11 cellular contexts compared by ENCODE assay signal in the genomic region with DNA sequence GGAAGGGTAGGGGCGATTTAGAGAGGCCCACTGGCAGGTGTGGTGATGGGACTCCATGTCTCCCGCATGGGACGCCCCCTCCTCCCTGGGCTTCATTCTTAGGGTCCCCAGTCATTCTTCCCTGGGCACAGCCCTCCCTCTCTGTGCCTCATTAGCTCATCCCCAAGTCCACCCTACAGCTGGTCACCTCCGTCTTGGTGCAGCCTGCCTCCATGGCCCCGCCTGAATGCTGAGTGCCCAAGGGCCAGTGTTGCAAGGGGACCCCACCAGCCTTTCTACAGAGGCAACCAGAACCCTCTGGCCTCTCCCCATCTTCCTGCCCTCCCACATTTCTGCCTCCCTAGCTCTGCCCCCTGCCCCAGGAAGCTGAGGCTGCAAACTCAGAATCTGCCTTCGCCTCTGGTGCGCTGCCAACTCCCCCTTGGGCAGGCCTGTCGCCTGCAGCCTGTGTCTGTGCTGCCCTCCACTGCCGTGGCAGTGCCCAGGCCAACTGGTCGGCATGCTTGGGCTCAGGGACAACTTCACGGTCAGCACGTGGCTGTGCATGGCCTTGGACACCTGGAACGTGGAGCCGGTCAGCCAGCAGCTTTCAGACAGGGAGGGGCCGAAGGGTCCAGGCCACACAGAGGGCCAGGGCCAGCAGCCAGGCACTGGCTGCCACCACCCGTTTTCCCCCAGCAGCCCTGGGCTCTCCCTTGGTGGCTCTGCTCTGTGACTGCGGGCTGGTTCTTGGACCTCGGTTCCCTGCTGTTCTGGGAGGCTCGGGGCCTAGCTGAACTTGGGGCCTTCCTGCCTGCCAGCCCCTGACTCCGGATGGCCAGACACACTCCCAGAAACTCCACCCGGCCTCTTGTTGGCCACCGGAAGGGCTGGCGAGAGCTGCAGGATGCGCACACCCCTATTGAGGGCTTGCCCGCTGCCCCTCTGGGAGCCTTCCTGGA. TPM values are rescaled to one million over a fixed set of nuclear protein-coding genes. Genes with fewer than 3 reads are reported as not detected.
DNase-seq lines count a peak whose midpoint lies in the region; ATAC-seq, FAIRE-seq and TF ChIP-seq lines count a peak whose summit lies in the region.
"Had no signal": no experiment of that assay in that cellular context is flagged by ENCODE, and none has a peak within 500 bp of the region (broad histone marks: within the 10 kb centered on the region; RNA-seq: fewer than 3 reads in every experiment).

No MANE protein-coding gene starts in this region.

- H4K20me1 ChIP-seq in BLaER1 treated with 17β-estradiol and CSF1 and Interleukin-3, amounts not matched to agents 10 nM and 100 nM = no peaks in the 10 kb centered on the region; a peak in 1 of 22 replicates

- POLR2A ChIA-PET in naive thymus-derived CD4-positive, alpha-beta T cell (lab: Charles Lee) = interaction anchor here (0.5 to 1.4 kb wide), 3 partner anchors 9 to 871 kb away, joined by 3 to 4 read pairs (median 3); no protein-coding TSS in a partner anchor

- peak; percentile 41 to 82 (median 70) for ATAC-seq in psoas muscle
- ATAC-seq in naive thymus-derived CD4-positive, alpha-beta T cell = no peak

- H3K36me3 Mint-ChIP-seq in naive thymus-derived CD4-positive, alpha-beta T cell = no peaks in the 10 kb centered on the region

- intact Hi-C loops in adrenal gland (cut with DNase I) = no loop called here
- intact Hi-C loops in kidney (cut with DNase I) = no loop called here
- intact Hi-C loops in psoas muscle (cut with DNase I) = no loop called here
- intact Hi-C loops in naive thymus-derived CD4-positive, alpha-beta T cell (cut with micrococcal nuclease) = no loop called here

- peak overlapping the region in 5 of 10 donors; percentile 41 to 81 (median 79) for H3K4me3 Mint-ChIP-seq in naive thymus-derived CD4-positive, alpha-beta T cell

- no peaks in the 10 kb centered on the region for H3K36me3 ChIP-seq in BLaER1 treated with 17β-estradiol and CSF1 and Interleukin-3, amounts not matched to agents 10 nM and 100 nM
- H3K36me3 ChIP-seq in adrenal gland (replicated peaks in 1 of 2) (no peaks in the 10 kb centered on the region), kidney (ENCODE audit: control insufficient read depth in 1 of 2, insufficient read depth in 2 of 2, low read length in 2 of 2) (no peaks in the 10 kb centered on the region), psoas muscle (ENCODE audit: insufficient read depth in 1 of 2, low read depth in 1 of 2) (no peaks in the 10 kb centered on the region)
- no peaks in the 10 kb centered on the region for H3K36me3 ChIP-seq in naive thymus-derived CD4-positive, alpha-beta T cell (ENCODE audit: control insufficient read depth in 2 of 3, insufficient read depth in 3 of 3, low read length in 3 of 3)

- DNase-seq in adrenal gland (peak; percentile 43 to 72 (median 59)), kidney (no peak), psoas muscle (peak in 1 of 2 donors; percentile 45), NCI-H1105 (lab: John Stamatoyannopoulos, UW) (no peak), T-helper 9 cell (no peak)
- no peak for DNase-seq in stimulated activated naive CD4-positive, alpha-beta T cell treated with Interleukin-2 at 50 U/mL for 16 hours (lab: John Stamatoyannopoulos, UW)
- DNase-seq in naive thymus-derived CD4-positive, alpha-beta T cell = no peak
- DNase-seq: NCI-H187 treated with DMSO at 0.1 percent for 48 hours had no signal

- peak in 1 of 6 experiments; percentile 9 for TF ChIP-seq CTCF in adrenal gland (IDR thresholded peaks at IDR 0.05)
- no peak for TF ChIP-seq CTCF in kidney (IDR thresholded peaks at IDR 0.05; ENCODE audit: borderline replicate concordance, extremely low read depth, insufficient read depth)
- TF ChIP-seq CTCF in psoas muscle (IDR thresholded peaks at IDR 0.05) = no peak

- no peaks in the 10 kb centered on the region for H3K9me3 ChIP-seq in BLaER1 treated with 17β-estradiol and CSF1 and Interleukin-3, amounts not matched to agents 10 nM and 100 nM (replicated peaks in 1 of 11)
- no peaks in the 10 kb centered on the region for H3K9me3 ChIP-seq in adrenal gland (replicated peaks in 1 of 3)
- no peaks in the 10 kb centered on the region for H3K9me3 ChIP-seq in kidney (ENCODE audit: control insufficient read depth in 1 of 2, low read length in 2 of 2)
- H3K9me3 ChIP-seq in psoas muscle = no peaks in the 10 kb centered on the region
- no peaks in the 10 kb centered on the region for H3K9me3 ChIP-seq in naive thymus-derived CD4-positive, alpha-beta T cell (ENCODE audit: control insufficient read depth in 2 of 3, low read length in 3 of 3)

- no peak overlapping the region for H3K27ac Mint-ChIP-seq in naive thymus-derived CD4-positive, alpha-beta T cell

- peaks cover 42 to 92% (median 76%) of the 10 kb centered on the region in 10 experiments for H3K4me1 ChIP-seq in BLaER1 treated with 17β-estradiol and CSF1 and Interleukin-3, amounts not matched to agents 10 nM and 100 nM
- peaks cover 26 to 35% of the 10 kb centered on the region in 2 donors for H3K4me1 ChIP-seq in adrenal gland (replicated peaks in 1 of 2)
- peaks cover 30 to 32% of the 10 kb centered on the region in 2 donors for H3K4me1 ChIP-seq in kidney (ENCODE audit: control insufficient read depth in 1 of 2, insufficient read depth in 1 of 2, low read depth in 1 of 2, low read length in 2 of 2)
- peaks cover 13% of the 10 kb centered on the region for H3K4me1 ChIP-seq in psoas muscle
- H3K4me1 ChIP-seq in naive thymus-derived CD4-positive, alpha-beta T cell (ENCODE audit: control insufficient read depth in 2 of 2, insufficient read depth in 2 of 2, low read length in 2 of 2) = peaks cover 0 to 15% of the 10 kb centered on the region in 2 donors

- peak overlapping the region; percentile 81 to 99 (median 96) for H3K4me2 ChIP-seq in BLaER1 treated with 17β-estradiol and CSF1 and Interleukin-3, amounts not matched to agents 10 nM and 100 nM

- CTCF ChIA-PET in naive thymus-derived CD4-positive, alpha-beta T cell (lab: Charles Lee) = interaction anchor here (1.1 to 1.6 kb wide), 4 partner anchors 24 to 72 kb away, joined by 3 to 4 read pairs (median 4); no protein-coding TSS in a partner anchor

- 42 to 60% (median 49%) methylated on average over 5 to 25 of the region's 25 CpGs for WGBS in adrenal gland, 4 donors
- 14 to 30% (median 27%) methylated on average over 24 to 25 of the region's 25 CpGs for WGBS in psoas muscle, 3 donors

- H3K4me1 Mint-ChIP-seq in naive thymus-derived CD4-positive, alpha-beta T cell = peaks cover 7 to 28% (median 13%) of the 10 kb centered on the region in 7 donors

- H3K27ac ChIP-seq in BLaER1 treated with 17β-estradiol and CSF1 and Interleukin-3, amounts not matched to agents 10 nM and 100 nM = peak overlapping the region in 9 of 11 experiments; percentile 56 to 79 (median 71); a peak in 17 of 22 replicates
- H3K27ac ChIP-seq in adrenal gland = peak overlapping the region in 4 of 5 donors; percentile 61 to 89 (median 80)
- H3K27ac ChIP-seq in kidney (ENCODE audit: low read depth in 2 of 2, low read length in 2 of 2) = peak overlapping the region; percentile 82 to 87
- no peak overlapping the region for H3K27ac ChIP-seq in psoas muscle
- no peak overlapping the region for H3K27ac ChIP-seq in naive thymus-derived CD4-positive, alpha-beta T cell (ENCODE audit: low read depth, low read length)

- TF ChIP-seq POLR2A in adrenal gland (IDR thresholded peaks at IDR 0.05) = no peak

- peaks cover 0 to 6% (median 0%) of the 10 kb centered on the region in 5 donors for H3K27me3 Mint-ChIP-seq in naive thymus-derived CD4-positive, alpha-beta T cell
- H3K27me3 Mint-ChIP-seq: activated CD4-positive, alpha-beta T cell treated with anti-CD3 and anti-CD28 coated beads for 36 hours had no signal

- no peak overlapping the region for H3K4me3 ChIP-seq in BLaER1 treated with 17β-estradiol and CSF1 and Interleukin-3, amounts not matched to agents 10 nM and 100 nM
- H3K4me3 ChIP-seq in adrenal gland (no peak overlapping the region), kidney (ENCODE audit: low read length in 2 of 2) (peak overlapping the region in 1 of 2 donors; percentile 49), psoas muscle (no peak overlapping the region)
- no peak overlapping the region for H3K4me3 ChIP-seq in naive thymus-derived CD4-positive, alpha-beta T cell (ENCODE audit: low read length)

- no peak for FAIRE-seq in kidney (lab: Jason Lieb, UNC)
- FAIRE-seq: endometrium had no signal

- peak overlapping the region in 8 of 11 experiments; percentile 48 to 78 (median 66); a peak in 13 of 22 replicates for H3K9ac ChIP-seq in BLaER1 treated with 17β-estradiol and CSF1 and Interleukin-3, amounts not matched to agents 10 nM and 100 nM
- H3K9ac ChIP-seq in kidney (ENCODE audit: low read length in 2 of 2) = peak overlapping the region in 1 of 2 donors; percentile 55

- H3K27me3 ChIP-seq in BLaER1 treated with 17β-estradiol and CSF1 and Interleukin-3, amounts not matched to agents 10 nM and 100 nM = no peaks in the 10 kb centered on the region
- H3K27me3 ChIP-seq in adrenal gland (no peaks in the 10 kb centered on the region), psoas muscle (ENCODE audit: insufficient read depth in 3 of 3, low read length in 2 of 3) (peaks cover 0 to 2% (median 0%) of the 10 kb centered on the region in 3 donors)
- H3K27me3 ChIP-seq in naive thymus-derived CD4-positive, alpha-beta T cell (ENCODE audit: control insufficient read depth in 2 of 2, insufficient read depth in 2 of 2, low read length in 2 of 2) = no peaks in the 10 kb centered on the region

- no peaks in the 10 kb centered on the region for H3K9me3 Mint-ChIP-seq in naive thymus-derived CD4-positive, alpha-beta T cell

RNA-seq across cellular contexts. Expression of gene PPP1R13B, which starts 33.9 kb away (rescaled TPM):
- total RNA-seq in adrenal gland (10 to 100 TPM in 7 of 8 donors, 1 to 10 TPM in 1; 9.6 to 42.4 (median 22.6) TPM), kidney (69.4 TPM), psoas muscle (10 to 100 TPM; 12.8 to 17.9 (median 15.4) TPM)
- polyA plus RNA-seq in adrenal gland (10 to 100 TPM; 14.6 to 24.8 (median 17.0) TPM), kidney (ENCODE audit: insufficient read depth, low read depth, low replicate concordance) (15.1 TPM), psoas muscle (10 to 100 TPM in 1 of 3 donors, 1 to 10 TPM in 2; 4.7 to 13.3 (median 5.2) TPM)
- total RNA-seq in naive thymus-derived CD4-positive, alpha-beta T cell = 10 to 100 TPM; 10.8 to 26.8 (median 17.7) TPM
- polyA plus RNA-seq in naive thymus-derived CD4-positive, alpha-beta T cell = 1 to 10 TPM; 3.3 to 3.9 TPM

RNA-seq across cellular contexts. Expression of gene TDRD9, which starts 47.0 kb away (rescaled TPM):
- total RNA-seq in adrenal gland = 1 to 10 TPM in 7 of 8 donors, under 1 TPM in 1; 0.06 to 7.0 (median 3.0) TPM
- polyA plus RNA-seq in adrenal gland = 1 to 10 TPM; 2.2 to 7.8 (median 5.8) TPM
- total RNA-seq in kidney = 6.6 TPM
- 1.6 TPM for polyA plus RNA-seq in kidney (ENCODE audit: insufficient read depth, low read depth, low replicate concordance)
- 1 to 10 TPM in 1 of 4 donors, under 1 TPM in 3; 0.29 to 1.3 (median 0.59) TPM for total RNA-seq in psoas muscle
- under 1 TPM; 0.13 to 0.31 (median 0.18) TPM for polyA plus RNA-seq in psoas muscle
- 1 to 10 TPM in 1 of 5 experiments, under 1 TPM in 3, not detected in 1; 0.16 to 6.4 (median 0.43) TPM for total RNA-seq in naive thymus-derived CD4-positive, alpha-beta T cell
- polyA plus RNA-seq in naive thymus-derived CD4-positive, alpha-beta T cell = under 1 TPM; 0.25 to 0.91 TPM

Comparison
In these comparisons a context has a peak if more than half of its experiments do, and no peak if none do; other contexts are left out.
1. H3K27ac ChIP-seq: peak in BLaER1 treated with 17β-estradiol and CSF1 and Interleukin-3, amounts not matched to agents 10 nM and 100 nM (9 of 11), adrenal gland (4 of 5) and kidney (2 of 2); none in psoas muscle (single experiment) and naive thymus-derived CD4-positive, alpha-beta T cell (single experiment).
2. DNase-seq: peak in adrenal gland (7 of 7); none in kidney (single experiment), NCI-H1105 (single experiment), stimulated activated naive CD4-positive, alpha-beta T cell treated with Interleukin-2 at 50 U/mL for 16 hours (single experiment), naive thymus-derived CD4-positive, alpha-beta T cell (0 of 9) and T-helper 9 cell (single experiment).